In the genomic region with DNA sequence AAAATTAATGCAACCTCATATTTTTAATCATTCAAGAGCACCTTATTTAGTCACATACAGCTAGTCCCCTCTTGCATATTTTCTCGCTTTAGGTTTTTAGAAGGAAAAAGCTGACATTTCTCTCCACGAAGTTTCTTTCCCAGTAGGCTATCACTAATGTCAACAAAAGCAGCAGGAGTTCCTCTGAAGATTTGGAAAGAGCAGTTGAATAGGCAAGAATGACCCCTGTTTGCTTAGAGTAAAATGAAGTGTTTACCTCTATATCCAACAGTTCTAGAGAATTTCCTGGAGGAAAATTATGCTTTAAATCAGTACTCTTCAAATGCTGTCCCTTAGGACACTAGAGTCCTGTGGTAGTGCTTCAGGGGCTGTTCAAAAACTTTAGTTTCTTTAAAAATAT, we compare ENCODE assay signal across 1 cellular context.
TF ChIP-seq lines count a peak whose summit lies in the region.

No MANE protein-coding gene starts in this region.

TF ChIP-seq in HEK293, 187 proteins besides CTCF, POLR2A, EP300 and RAD21 (continued from another document):
- TF ChIP-seq, protein P1, sequence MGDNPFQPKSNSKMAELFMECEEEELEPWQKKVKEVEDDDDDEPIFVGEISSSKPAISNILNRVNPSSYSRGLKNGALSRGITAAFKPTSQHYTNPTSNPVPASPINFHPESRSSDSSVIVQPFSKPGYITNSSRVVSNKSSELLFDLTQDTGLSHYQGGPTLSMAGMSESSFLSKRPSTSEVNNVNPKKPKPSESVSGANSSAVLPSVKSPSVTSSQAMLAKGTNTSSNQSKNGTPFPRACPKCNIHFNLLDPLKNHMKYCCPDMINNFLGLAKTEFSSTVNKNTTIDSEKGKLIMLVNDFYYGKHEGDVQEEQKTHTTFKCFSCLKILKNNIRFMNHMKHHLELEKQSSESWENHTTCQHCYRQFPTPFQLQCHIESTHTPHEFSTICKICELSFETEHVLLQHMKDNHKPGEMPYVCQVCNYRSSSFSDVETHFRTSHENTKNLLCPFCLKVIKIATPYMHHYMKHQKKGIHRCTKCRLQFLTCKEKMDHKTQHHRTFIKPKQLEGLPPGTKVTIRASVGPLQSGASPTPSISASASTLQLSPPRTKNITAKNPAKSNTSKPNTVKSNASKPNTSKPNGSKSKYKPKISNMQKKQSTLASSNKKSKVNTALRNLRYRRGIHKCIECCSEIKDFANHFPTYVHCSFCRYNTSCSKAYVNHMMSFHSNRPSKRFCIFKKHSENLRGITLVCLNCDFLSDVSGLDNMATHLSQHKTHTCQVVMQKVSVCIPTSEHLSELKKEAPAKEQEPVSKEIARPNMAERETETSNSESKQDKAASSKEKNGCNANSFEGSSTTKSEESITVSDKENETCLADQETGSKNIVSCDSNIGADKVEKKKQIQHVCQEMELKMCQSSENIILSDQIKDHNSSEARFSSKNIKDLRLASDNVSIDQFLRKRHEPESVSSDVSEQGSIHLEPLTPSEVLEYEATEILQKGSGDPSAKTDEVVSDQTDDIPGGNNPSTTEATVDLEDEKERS (tag by site-specific recombination; IDR thresholded peaks at IDR 0.05): no peak
- TF ChIP-seq, protein P2, sequence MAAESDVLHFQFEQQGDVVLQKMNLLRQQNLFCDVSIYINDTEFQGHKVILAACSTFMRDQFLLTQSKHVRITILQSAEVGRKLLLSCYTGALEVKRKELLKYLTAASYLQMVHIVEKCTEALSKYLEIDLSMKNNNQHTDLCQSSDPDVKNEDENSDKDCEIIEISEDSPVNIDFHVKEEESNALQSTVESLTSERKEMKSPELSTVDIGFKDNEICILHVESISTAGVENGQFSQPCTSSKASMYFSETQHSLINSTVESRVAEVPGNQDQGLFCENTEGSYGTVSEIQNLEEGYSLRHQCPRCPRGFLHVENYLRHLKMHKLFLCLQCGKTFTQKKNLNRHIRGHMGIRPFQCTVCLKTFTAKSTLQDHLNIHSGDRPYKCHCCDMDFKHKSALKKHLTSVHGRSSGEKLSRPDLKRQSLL (tag by site-specific recombination; IDR thresholded peaks at IDR 0.05): no peak
- 0 out of 2 replicates have a peak, but pooled peaks have one; percentile 40 for TF ChIP-seq FEZF1 (tag by site-specific recombination; IDR thresholded peaks at IDR 0.05)
